ENCODE assay signal across 16 cellular contexts in genomic region chr2:199495147-199495546, GRCh38. TPM values are rescaled to one million over a fixed set of nuclear protein-coding genes. Genes with fewer than 3 reads are reported as not detected.
DNase-seq lines count a peak whose midpoint lies in the region; TF ChIP-seq lines count a peak whose summit lies in the region.
"Had no signal": no experiment of that assay in that cellular context is flagged by ENCODE, and none has a peak within 500 bp of the region (broad histone marks: within the 10 kb centered on the region; RNA-seq: fewer than 3 reads in every experiment).

No MANE protein-coding gene starts in this region.

- H3K27ac ChIP-seq in MM.1S (ENCODE audit: low read length) = no peak overlapping the region
- H3K27ac ChIP-seq in testis = no peak overlapping the region
- H3K27ac ChIP-seq: 22Rv1, BLaER1, SJSA1 had no signal

- no peak for TF ChIP-seq CTCF in MM.1S (IDR thresholded peaks at IDR 0.05; ENCODE audit: low read length)
- no peak for TF ChIP-seq CTCF in testis (IDR thresholded peaks at IDR 0.05)

- H4K20me1 ChIP-seq in MM.1S (ENCODE audit: insufficient read depth, low read length) = no peaks in the 10 kb centered on the region
- H4K20me1 ChIP-seq: BLaER1 had no signal

- 83% methylated on average over 4 of the region's 4 CpGs for WGBS in testis, 2 donors

- no peak overlapping the region for H3K4me2 ChIP-seq in MM.1S (ENCODE audit: low read depth, low read length)
- H3K4me2 ChIP-seq: BLaER1 had no signal

- H3K27me3 ChIP-seq in MG63 (no peaks in the 10 kb centered on the region), MM.1S (replicated peaks; ENCODE audit: insufficient read depth, low read length) (no peaks in the 10 kb centered on the region), testis (no peaks in the 10 kb centered on the region)
- H3K27me3 ChIP-seq: BLaER1, SJSA1 had no signal

- no peaks in the 10 kb centered on the region for H3K79me2 ChIP-seq in MM.1S (ENCODE audit: low read length)

- H3K4me3 ChIP-seq in MG63 (no peak overlapping the region), MM.1S (ENCODE audit: low read length) (no peak overlapping the region), testis (no peak overlapping the region)
- H3K4me3 ChIP-seq: BLaER1, SJSA1 had no signal

- intact Hi-C loops in testis (cut with DNase I; ENCODE audit: low total_unique reads) = no loop called here

- no peak for TF ChIP-seq POLR2A in testis (IDR thresholded peaks at IDR 0.05)

- no peak overlapping the region for H2AFZ ChIP-seq in MM.1S (ENCODE audit: low read length)

- no peaks in the 10 kb centered on the region for H3K9me3 ChIP-seq in MG63
- H3K9me3 ChIP-seq in MM.1S (replicated peaks; ENCODE audit: insufficient read depth, low read length) = no peaks in the 10 kb centered on the region
- no peaks in the 10 kb centered on the region for H3K9me3 ChIP-seq in testis
- H3K9me3 ChIP-seq: BLaER1, SJSA1 had no signal

- no peaks in the 10 kb centered on the region for H3F3A ChIP-seq in MM.1S (ENCODE audit: insufficient read depth, low read length)

- H3K9me2 ChIP-seq in MM.1S (replicated peaks; ENCODE audit: insufficient read depth, low read length) = no peaks in the 10 kb centered on the region

- H3K4me1 ChIP-seq in MM.1S (ENCODE audit: low read length) (no peaks in the 10 kb centered on the region), testis (no peaks in the 10 kb centered on the region)
- H3K4me1 ChIP-seq: BLaER1, SJSA1 had no signal

- peak; percentile 3 for DNase-seq in DMS 273 (lab: John Stamatoyannopoulos, UW; ENCODE audit: unreplicated experiment)
- no peak for DNase-seq in DMS 273 treated with DMSO at 0.1 percent for 48 hours (lab: John Stamatoyannopoulos, UW)
- DNase-seq in MG63 = peak; percentile 73
- peak; percentile 8 for DNase-seq in astrocyte of the hippocampus (ENCODE audit: low read depth, low spot score)
- DNase-seq in renal cortical epithelial cell (ENCODE audit: low read depth) = peak; percentile 19
- DNase-seq in MM.1S = no peak
- DNase-seq in testis = no peak
- no peak for DNase-seq in activated gamma-delta T cell (lab: John Stamatoyannopoulos, UW)
- DNase-seq: CD8-positive, alpha-beta memory T cell; NCI-H146; NCI-H2081 treated with DMSO at 0.1 percent for 48 hours; NCI-H226; NCI-H526 had no signal

- H3K36me3 ChIP-seq in MG63 (no peaks in the 10 kb centered on the region), MM.1S (replicated peaks; ENCODE audit: insufficient read depth, low read length) (no peaks in the 10 kb centered on the region), testis (ENCODE audit: low read depth, missing control alignments) (no peaks in the 10 kb centered on the region)
- H3K36me3 ChIP-seq: BLaER1, SJSA1 had no signal

- H3K9ac ChIP-seq in MM.1S (ENCODE audit: low read length) = no peak overlapping the region
- H3K9ac ChIP-seq: BLaER1 had no signal

RNA-seq across cellular contexts. Expression of gene SATB2, which starts 37.4 kb away (rescaled TPM):
- 3.4 and 5.1 TPM in 2 replicates for total RNA-seq in MG63 (2014; rRNA removed; shearing (Covaris generic); ENCODE audit: low replicate concordance)
- total RNA-seq in renal cortical epithelial cell (2.3 and 5.6 TPM in 2 replicates), testis (10 to 100 TPM; 14.1 to 15.1 TPM)
- 5.1 TPM for polyA plus RNA-seq in testis (ENCODE audit: insufficient read depth, low read depth, low replicate concordance)
- polyA plus RNA-seq: CD8-positive, alpha-beta memory T cell had no signal

Comparison
In these comparisons a context has a peak if more than half of its experiments do, and no peak if none do; other contexts are left out.
1. DNase-seq: peak in DMS 273 (single experiment), MG63 (single experiment), astrocyte of the hippocampus (single experiment) and renal cortical epithelial cell (single experiment); none in DMS 273 treated with DMSO at 0.1 percent for 48 hours (single experiment), MM.1S (single experiment), testis (single experiment) and activated gamma-delta T cell (single experiment).